Comparison of ENCODE assay signal across 17 cellular contexts in genomic region chr5:17302590-17302989, GRCh38.
DNase-seq lines count a peak whose midpoint lies in the region; ATAC-seq and TF ChIP-seq lines count a peak whose summit lies in the region.
"Had no signal": no experiment of that assay in that cellular context is flagged by ENCODE, and none has a peak within 500 bp of the region (broad histone marks: within the 10 kb centered on the region; RNA-seq: fewer than 3 reads in every experiment).

No MANE protein-coding gene starts in this region.

- H3K9me3 ChIP-seq in osteoblast (ENCODE audit: low read depth, low read length) = no peaks in the 10 kb centered on the region
- H3K9me3 ChIP-seq in gastroesophageal sphincter = no peaks in the 10 kb centered on the region
- H3K9me3 ChIP-seq in vagina = no peaks in the 10 kb centered on the region
- H3K9me3 ChIP-seq: colonic mucosa had no signal

- H3K27me3 ChIP-seq in osteoblast (ENCODE audit: insufficient read depth, low read length) (no peaks in the 10 kb centered on the region), gastroesophageal sphincter (peaks cover 14% of the 10 kb centered on the region), vagina (no peaks in the 10 kb centered on the region)
- H3K27me3 ChIP-seq: colonic mucosa had no signal

- H3K36me3 ChIP-seq in osteoblast (ENCODE audit: insufficient read depth, low read length) (no peaks in the 10 kb centered on the region), gastroesophageal sphincter (no peaks in the 10 kb centered on the region), vagina (no peaks in the 10 kb centered on the region)
- H3K36me3 ChIP-seq: colonic mucosa had no signal

- peak overlapping the region; percentile 41 for H3K4me2 ChIP-seq in osteoblast (ENCODE audit: insufficient read depth, low read length)
- H3K4me2 ChIP-seq: GM23338 had no signal

- H4K20me1 ChIP-seq in osteoblast (ENCODE audit: insufficient read depth, low read length) = no peaks in the 10 kb centered on the region

- WGBS in gastroesophageal sphincter (ENCODE audit: low coverage in 1 of 2), 2 donors = 10 to 23% methylated on average over 4 of the region's 4 CpGs

- intact Hi-C loops in vagina (cut with DNase I) = no loop called here

- no peak for TF ChIP-seq EP300 in gastroesophageal sphincter (IDR thresholded peaks at IDR 0.05)

- H3K79me2 ChIP-seq in osteoblast (ENCODE audit: insufficient read depth, low read length) = no peaks in the 10 kb centered on the region

- H3K27ac ChIP-seq in coronary artery (peak overlapping the region; percentile 63 to 86), osteoblast (ENCODE audit: low read depth, low read length) (peak overlapping the region; percentile 11), gastroesophageal sphincter (no peak overlapping the region), vagina (no peak overlapping the region)
- H3K27ac ChIP-seq: colonic mucosa had no signal

- TF ChIP-seq POLR2A in gastroesophageal sphincter (IDR thresholded peaks at IDR 0.05) (no peak), vagina (IDR thresholded peaks at IDR 0.05) (no peak)

- DNase-seq in NCI-H446 treated with DMSO at 0.1 percent for 48 hours (lab: John Stamatoyannopoulos, UW) = peak; percentile 60
- no peak for DNase-seq in coronary artery (ENCODE audit: low spot score)
- peak; percentile 85 for DNase-seq in osteoblast (ENCODE audit: insufficient read length, low spot score, missing footprints)
- DNase-seq in vagina (ENCODE audit: extremely low spot score in 2 of 2) = no peak
- DNase-seq in T1000 (lab: John Stamatoyannopoulos, UW) = no peak
- DNase-seq: activated CD4-positive, alpha-beta T cell treated with anti-CD3 and anti-CD28 coated beads for 36 hours; CD8-positive, alpha-beta memory T cell; colonic mucosa; GDM1; NCI-H1930; OCI-M1; stimulated activated naive CD4-positive, alpha-beta T cell had no signal

- TF ChIP-seq CTCF in coronary artery (IDR thresholded peaks at IDR 0.05) (no peak), osteoblast (IDR thresholded peaks at IDR 0.05; ENCODE audit: extremely low read depth, low read depth, low read length) (no peak), gastroesophageal sphincter (IDR thresholded peaks at IDR 0.05) (no peak), vagina (IDR thresholded peaks at IDR 0.05) (no peak)

- no peak overlapping the region for H2AFZ ChIP-seq in osteoblast (ENCODE audit: low read length)
- H2AFZ ChIP-seq: GM23338 had no signal

- H3K4me3 ChIP-seq in coronary artery = no peak overlapping the region
- no peak overlapping the region for H3K4me3 ChIP-seq in osteoblast (ENCODE audit: insufficient read depth, low read length)
- H3K4me3 ChIP-seq in gastroesophageal sphincter = no peak overlapping the region
- H3K4me3 ChIP-seq in vagina = no peak overlapping the region
- H3K4me3 ChIP-seq: colonic mucosa, GM23338, lung had no signal

- peak; percentile 26 for ATAC-seq in GM19351 (IDR thresholded peaks at IDR 0.05; ENCODE audit: unreplicated experiment)
- ATAC-seq in gastroesophageal sphincter = no peak
- ATAC-seq in GM21423 (IDR thresholded peaks at IDR 0.05; ENCODE audit: unreplicated experiment) = no peak
- ATAC-seq: activated CD4-positive, alpha-beta T cell treated with anti-CD3 and anti-CD28 coated beads for 36 hours; GM23338 had no signal

- H3K4me1 ChIP-seq in osteoblast (ENCODE audit: insufficient read depth, low read length) (peaks cover 42% of the 10 kb centered on the region), gastroesophageal sphincter (no peaks in the 10 kb centered on the region), vagina (peaks cover 29% of the 10 kb centered on the region)
- H3K4me1 ChIP-seq: colonic mucosa had no signal

Comparison
In these comparisons a context has a peak if more than half of its experiments do, and no peak if none do; other contexts are left out.
1. DNase-seq: peak in NCI-H446 treated with DMSO at 0.1 percent for 48 hours (single experiment) and osteoblast (single experiment); none in coronary artery (single experiment), vagina (0 of 2) and T1000 (single experiment).
2. H3K27ac ChIP-seq: peak in coronary artery (2 of 2) and osteoblast (single experiment); none in gastroesophageal sphincter (0 of 4) and vagina (single experiment).